Comparison of ENCODE assay signal across 1 cellular context in genomic region chr5:4411664-4412063, GRCh38.
TF ChIP-seq lines count a peak whose summit lies in the region.

No MANE protein-coding gene starts in this region.

TF ChIP-seq in WTC11, 78 proteins besides CTCF, POLR2A, EP300 and RAD21 (continued from another document):
- TF ChIP-seq ZNF281 (CRISPR knock-in tag; IDR thresholded peaks at IDR 0.05): no peak
